22 cellular contexts compared by ENCODE assay signal in genomic region chr17:34153988-34154387, GRCh38.
"Had no signal": no experiment of that assay in that cellular context is flagged by ENCODE, and none has a peak within 500 bp of the region (broad histone marks: within the 10 kb centered on the region; RNA-seq: fewer than 3 reads in every experiment).

No MANE protein-coding gene starts in this region.

- H3K4me3 ChIP-seq: SK-N-MC had no signal

- DNase-seq: activated CD4-positive, alpha-beta memory T cell treated with anti-CD3 and anti-CD28 coated beads, Interleukin-2, amount 10 ng/mL, durations not matched to agents 7 days and 5 days; activated CD4-positive, alpha-beta T cell treated with anti-CD3 and anti-CD28 coated beads for 36 hours; activated CD4-positive, alpha-beta T cell treated with anti-CD3 and anti-CD28 coated beads, Interleukin-2, amount 50 U/mL, for 1 hour; activated gamma-delta T cell treated with Interleukin-2 at 50 U/mL for 16 hours; activated naive CD4-positive, alpha-beta T cell treated with anti-CD3 and anti-CD28 coated beads, Interleukin-2, amount 10 ng/mL, durations not matched to agents 7 days and 5 days; activated naive CD8-positive, alpha-beta T cell treated with anti-CD3 and anti-CD28 coated beads for 36 hours; activated T-cell treated with anti-CD3 and anti-CD28 coated beads for 4 hours; activated T-cell treated with anti-CD3 and anti-CD28 coated beads, Interleukin-2, amount 50 U/mL, for 72 hours; aorta; central memory CD4-positive, alpha-beta T cell; KG1; NCI-H1048; NCI-H1930; NCI-H2227 treated with DMSO at 0.1 percent for 48 hours; NCI-H510A; NCI-H526 treated with DMSO at 0.1 percent for 48 hours; NK-92 treated with Interleukin-12 subunit alpha and Interleukin-12 subunit beta, amount 100 ng/mL, for 24 hours; OCI-M1; RPMI8226; T-helper 1 cell had no signal

- H3K27ac ChIP-seq: SK-N-MC, VCaP had no signal
